Comparison of ENCODE assay signal across 8 cellular contexts in the genomic region with DNA sequence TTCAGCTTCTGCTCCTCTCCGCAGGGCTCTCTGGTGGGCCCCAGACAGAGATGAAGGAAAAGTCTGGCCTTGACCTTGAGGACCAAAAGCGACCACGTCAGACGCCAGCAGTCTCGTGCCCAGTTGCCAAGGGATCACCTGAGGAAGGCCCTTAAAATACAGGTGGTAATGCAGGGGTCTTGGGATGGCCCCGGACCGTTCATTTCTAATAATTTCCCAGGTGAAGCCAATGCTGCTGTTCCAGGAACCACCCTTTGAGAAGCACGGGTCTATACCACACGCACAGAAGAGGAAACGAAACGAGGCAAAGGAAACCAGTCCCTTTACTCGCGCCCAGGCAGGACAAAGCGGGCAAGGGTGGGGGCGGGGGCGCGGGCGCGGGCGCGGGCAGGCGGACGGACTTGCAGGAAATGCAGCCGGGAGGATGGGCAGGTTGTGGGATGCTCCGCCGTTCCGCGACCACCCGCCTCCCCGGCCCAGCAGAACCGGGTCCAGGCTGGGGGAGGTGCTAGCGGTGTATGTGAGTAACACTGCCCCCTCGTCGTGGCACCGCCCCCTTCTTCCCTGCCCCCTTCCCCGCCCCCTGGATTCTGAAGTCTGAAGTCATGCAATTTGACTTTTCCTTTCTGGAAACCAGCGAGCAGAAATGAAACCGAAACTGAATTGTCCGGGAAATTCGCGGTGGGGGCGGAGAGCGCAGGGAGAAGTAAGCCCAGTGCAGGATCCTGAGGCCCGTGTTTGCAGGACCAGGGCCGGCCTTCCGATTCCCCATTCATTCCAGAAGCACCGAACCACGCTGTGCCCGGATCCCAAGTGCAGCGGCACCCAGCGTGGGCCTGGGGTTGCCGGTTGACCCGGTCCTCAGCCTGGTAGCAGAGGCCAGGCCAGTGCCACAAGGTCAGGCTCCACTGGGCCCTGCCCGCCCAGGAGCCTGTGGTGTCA. TPM values are rescaled to one million over a fixed set of nuclear protein-coding genes. Genes with fewer than 3 reads are reported as not detected.
DNase-seq lines count a peak whose midpoint lies in the region; ATAC-seq and TF ChIP-seq lines count a peak whose summit lies in the region.

No MANE protein-coding gene starts in this region.

- H3K4me3 ChIP-seq in choroid plexus epithelial cell (ENCODE audit: low read depth, low read length) (peak overlapping the region; percentile 66), kidney epithelial cell (ENCODE audit: low read depth, low read length) (peak overlapping the region; percentile 68)

- ATAC-seq in HG02642 (IDR thresholded peaks at IDR 0.05; ENCODE audit: poor library complexity, unreplicated experiment) (peak; percentile 81), HG03469 (IDR thresholded peaks at IDR 0.05; ENCODE audit: unreplicated experiment) (no peak)

- H3K27me3 ChIP-seq in kidney epithelial cell (ENCODE audit: control insufficient read depth, insufficient read depth, low read length): no peaks in the 10 kb centered on the region

- TF ChIP-seq CTCF in choroid plexus epithelial cell (conservative IDR thresholded peaks at IDR 0.05; ENCODE audit: low read depth, low read length): no peak
- no peak for TF ChIP-seq CTCF in kidney epithelial cell (IDR thresholded peaks at IDR 0.05; ENCODE audit: insufficient read depth, low read length, poor library complexity, severe bottlenecking)

- DNase-seq in GM04504 (ENCODE audit: low read depth) (peak; percentile 76), NCI-H2029 treated with DMSO at 0.1 percent for 48 hours (lab: John Stamatoyannopoulos, UW) (peak; percentile 50), choroid plexus epithelial cell (ENCODE audit: low read depth) (peak; percentile 86), kidney epithelial cell (ENCODE audit: low read depth) (peak; percentile 49)
- peak; percentile 43 for DNase-seq in activated CD4-positive, CD25-positive, alpha-beta regulatory T cell treated with anti-CD3 and anti-CD28 coated beads, Interleukin-2, amount 50 U/mL, for 72 hours
- DNase-seq in stimulated activated CD4-positive, alpha-beta T cell treated with anti-CD3 and anti-CD28 coated beads, Interleukin-12 subunit alpha, Interleukin-12 subunit beta, amount 100 ng/mL, for 24 hours (ENCODE audit: low read depth in 2 of 2): peak; percentile 19 to 26

- no peaks in the 10 kb centered on the region for H3K36me3 ChIP-seq in kidney epithelial cell (ENCODE audit: control insufficient read depth, insufficient read depth, low read length)

RNA-seq across cellular contexts. Expression of gene MX1, which starts 5.8 kb away (rescaled TPM):
- 40.8 and 48.7 TPM in 2 replicates for total RNA-seq in kidney epithelial cell

RNA-seq across cellular contexts. Expression of gene MX2, which starts 58.4 kb away (rescaled TPM):
- total RNA-seq in kidney epithelial cell: 1.2 and 1.4 TPM in 2 replicates

Comparison
In these comparisons a context has a peak if more than half of its experiments do, and no peak if none do; other contexts are left out.
1. DNase-seq: peak in every context shown above with its lines; median percentile 86 in choroid plexus epithelial cell; 76 in GM04504; 50 in NCI-H2029 treated with DMSO at 0.1 percent for 48 hours; 49 in kidney epithelial cell; 43 in activated CD4-positive, CD25-positive, alpha-beta regulatory T cell treated with anti-CD3 and anti-CD28 coated beads, Interleukin-2, amount 50 U/mL, for 72 hours; 22 in stimulated activated CD4-positive, alpha-beta T cell treated with anti-CD3 and anti-CD28 coated beads, Interleukin-12 subunit alpha, Interleukin-12 subunit beta, amount 100 ng/mL, for 24 hours.